8 cellular contexts compared by ENCODE assay signal in genomic region chr1:92980732-92981647, GRCh38. TPM values are rescaled to one million over a fixed set of nuclear protein-coding genes. Genes with fewer than 3 reads are reported as not detected.
DNase-seq lines count a peak whose midpoint lies in the region; ATAC-seq lines count a peak whose summit lies in the region.

No MANE protein-coding gene starts in this region.

- peak overlapping the region; percentile 72 to 96 for H3K4me3 Mint-ChIP-seq in activated T-cell treated with anti-CD3 and anti-CD28 coated beads, Interleukin-2, amount 50 U/mL, for 72 hours

- peak overlapping the region; percentile 98 for H3K27ac Mint-ChIP-seq in activated T-cell treated with anti-CD3 and anti-CD28 coated beads, Interleukin-2, amount 50 U/mL, for 72 hours

- no peak overlapping the region for H3K4me3 ChIP-seq in aorta (ENCODE audit: low read length in 2 of 2)

- intact Hi-C loops in aorta (cut with DNase I): no loop called here

- H3K36me3 Mint-ChIP-seq in activated T-cell treated with anti-CD3 and anti-CD28 coated beads, Interleukin-2, amount 50 U/mL, for 72 hours (ENCODE audit: insufficient read depth in 2 of 2): peaks cover 3 to 7% of the 10 kb centered on the region in 2 donors

- peaks cover 62% of the 10 kb centered on the region for H3K4me1 Mint-ChIP-seq in activated T-cell treated with anti-CD3 and anti-CD28 coated beads, Interleukin-2, amount 50 U/mL, for 72 hours (ENCODE audit: low read depth)

- no peak overlapping the region for H3K27ac ChIP-seq in aorta (ENCODE audit: low read depth in 1 of 2, low read length in 2 of 2)

- peaks cover 4 to 5% of the 10 kb centered on the region in 2 donors for H3K9me3 Mint-ChIP-seq in activated T-cell treated with anti-CD3 and anti-CD28 coated beads, Interleukin-2, amount 50 U/mL, for 72 hours

- 84 to 87% methylated on average over 8 of the region's 8 CpGs for WGBS in aorta, 2 donors

- no peaks in the 10 kb centered on the region for H3K27me3 Mint-ChIP-seq in activated T-cell treated with anti-CD3 and anti-CD28 coated beads, Interleukin-2, amount 50 U/mL, for 72 hours (ENCODE audit: low read depth)

- H3K4me1 ChIP-seq in aorta (ENCODE audit: control insufficient read depth in 1 of 2, insufficient read depth in 2 of 2, low read length in 2 of 2): no peaks in the 10 kb centered on the region

- no peaks in the 10 kb centered on the region for H3K27me3 ChIP-seq in aorta (ENCODE audit: control insufficient read depth in 1 of 2, insufficient read depth in 2 of 2, low read length in 1 of 2)

- H3K36me3 ChIP-seq in aorta (ENCODE audit: control insufficient read depth in 1 of 2, insufficient read depth in 2 of 2, low read length in 1 of 2): no peaks in the 10 kb centered on the region

- DNase-seq in SIG-M5 treated with dmso at 0.1 percent for 504 hours (lab: John Stamatoyannopoulos, UW; ENCODE audit: unreplicated experiment) (peak; percentile 29), SIG-M5 (lab: John Stamatoyannopoulos, UW) (no peak), GOT3 (lab: John Stamatoyannopoulos, UW) (no peak), aorta (no peak)
- DNase-seq in activated T-cell treated with anti-CD3 and anti-CD28 coated beads, Interleukin-2, amount 50 U/mL, for 72 hours: peak; percentile 41 to 65
- DNase-seq in stimulated activated CD8-positive, alpha-beta memory T cell treated with anti-CD3 and anti-CD28 coated beads, Interleukin-4, amount 100 ng/mL, for 48 hours: peak; percentile 46

- H3K9me3 ChIP-seq in aorta (ENCODE audit: control insufficient read depth, low read length): no peaks in the 10 kb centered on the region

- ATAC-seq in HG03159 (IDR thresholded peaks at IDR 0.05; ENCODE audit: unreplicated experiment) (peak; percentile 54), esophagus mucosa (no peak), aorta (ENCODE audit: low FRiP score) (no peak)
- peak; percentile 83 to 89 for ATAC-seq in activated T-cell treated with anti-CD3 and anti-CD28 coated beads, Interleukin-2, amount 50 U/mL, for 72 hours (replicated peaks in 1 of 2)

RNA-seq across cellular contexts. Expression of gene DIPK1A, which starts 19.7 kb away (rescaled TPM):
- 1 to 10 TPM; 8.4 to 9.3 TPM for total RNA-seq in activated T-cell treated with anti-CD3 and anti-CD28 coated beads, Interleukin-2, amount 50 U/mL, for 72 hours
- total RNA-seq in esophagus mucosa (2.8 TPM), aorta (10 to 100 TPM; 11.0 to 15.9 TPM)
- polyA plus RNA-seq in aorta: 10 to 100 TPM in 1 of 2 donors, 1 to 10 TPM in 1; 4.9 to 10.6 TPM

Comparison
In these comparisons a context has a peak if more than half of its experiments do, and no peak if none do; other contexts are left out.
1. DNase-seq: peak in SIG-M5 treated with dmso at 0.1 percent for 504 hours (single experiment), activated T-cell treated with anti-CD3 and anti-CD28 coated beads, Interleukin-2, amount 50 U/mL, for 72 hours (2 of 2) and stimulated activated CD8-positive, alpha-beta memory T cell treated with anti-CD3 and anti-CD28 coated beads, Interleukin-4, amount 100 ng/mL, for 48 hours (single experiment); none in SIG-M5 (single experiment), GOT3 (single experiment) and aorta (0 of 2).
2. ATAC-seq: peak in HG03159 (single experiment) and activated T-cell treated with anti-CD3 and anti-CD28 coated beads, Interleukin-2, amount 50 U/mL, for 72 hours (2 of 2); none in esophagus mucosa (single experiment) and aorta (single experiment).